3 cellular contexts compared by ENCODE assay signal in genomic region chr17:36190008-36190407, GRCh38. TPM values are rescaled to one million over a fixed set of nuclear protein-coding genes. Genes with fewer than 3 reads are reported as not detected.
"Had no signal": no experiment of that assay in that cellular context is flagged by ENCODE, and none has a peak within 500 bp of the region (broad histone marks: within the 10 kb centered on the region; RNA-seq: fewer than 3 reads in every experiment).

No MANE protein-coding gene starts in this region.

RNA-seq across cellular contexts. Expression of gene CCL3L1, which starts 6.5 kb away (rescaled TPM):
- total RNA-seq: PC-9, SK-MEL-5, WTC11 had no signal

RNA-seq across cellular contexts. Expression of gene CCL4L2, which starts 20.9 kb away (rescaled TPM):
- total RNA-seq: PC-9, SK-MEL-5, WTC11 had no signal
